In the genomic region with DNA sequence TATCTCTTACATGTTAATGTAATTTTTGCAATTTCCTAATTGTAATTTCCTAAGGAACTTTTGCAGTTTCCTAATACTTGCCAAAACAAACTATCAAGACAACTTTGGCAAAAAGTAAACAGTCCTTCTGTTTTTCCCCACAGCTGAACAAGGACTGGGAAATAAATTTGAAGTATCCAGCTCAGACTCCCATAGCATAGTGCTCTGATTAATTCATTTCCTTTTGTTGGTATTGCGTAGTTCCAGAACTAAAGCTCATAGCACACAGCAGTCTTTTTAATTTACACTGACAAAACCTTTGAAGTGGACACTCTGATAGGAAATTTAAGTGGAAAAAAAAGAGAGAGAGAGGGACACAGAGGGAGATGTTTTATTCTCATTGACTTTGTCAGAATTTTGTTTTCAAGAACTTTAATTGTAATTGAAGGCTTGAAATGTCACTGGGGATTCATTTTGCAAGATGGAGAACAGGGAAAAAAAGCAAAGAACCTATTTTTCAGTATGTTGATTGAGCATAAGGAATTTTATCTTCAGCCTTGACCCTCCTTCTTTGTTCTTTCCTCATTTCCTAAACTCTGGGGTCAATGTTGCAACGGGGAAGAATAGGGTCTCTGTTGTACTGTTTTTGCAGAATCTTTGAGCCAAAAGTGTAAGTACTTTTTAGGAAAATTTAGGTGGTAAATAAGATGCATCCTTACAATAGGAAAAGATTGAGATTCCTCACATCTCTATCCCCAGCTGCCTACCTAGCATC, we compare ENCODE assay signal across 17 cellular contexts.
DNase-seq lines count a peak whose midpoint lies in the region; ATAC-seq, FAIRE-seq and TF ChIP-seq lines count a peak whose summit lies in the region.
"Had no signal": no experiment of that assay in that cellular context is flagged by ENCODE, and none has a peak within 500 bp of the region (broad histone marks: within the 10 kb centered on the region; RNA-seq: fewer than 3 reads in every experiment).

No MANE protein-coding gene starts in this region.

- POLR2A ChIA-PET in HepG2 (lab: Yijun Ruan, JAX) = no interaction called here

- TF ChIP-seq EP300 in HepG2 (IDR thresholded peaks at IDR 0.05; ENCODE audit: low read depth in 2 of 2, low read length in 2 of 2) (peak in 1 of 2 experiments; percentile 80; a peak in 2 of 4 replicates), HepG2 (CRISPR knock-in tag; IDR thresholded peaks at IDR 0.05; ENCODE audit: borderline replicate concordance) (no peak)

- no peaks in the 10 kb centered on the region for H4K20me1 ChIP-seq in HepG2 (ENCODE audit: insufficient read depth, low read length)
- H4K20me1 ChIP-seq: BLaER1 had no signal

- H3K27ac ChIP-seq in HepG2 (ENCODE audit: extremely low read length, insufficient read depth, low read length) = peak overlapping the region; percentile 58
- H3K27ac ChIP-seq in right lobe of liver = no peak overlapping the region
- H3K27ac ChIP-seq in tibial artery = no peak overlapping the region
- H3K27ac ChIP-seq: BLaER1 had no signal

- H3K9me3 ChIP-seq in HepG2 (ENCODE audit: low read length) (no peaks in the 10 kb centered on the region), right lobe of liver (no peaks in the 10 kb centered on the region), tibial artery (peaks cover 0 to 2% (median 0%) of the 10 kb centered on the region in 3 donors)
- H3K9me3 ChIP-seq: BLaER1 had no signal

- no peak for TF ChIP-seq POLR2A in HepG2 (IDR thresholded peaks at IDR 0.05; ENCODE audit: insufficient read depth in 1 of 2, low read depth in 2 of 2, low read length in 2 of 2)
- TF ChIP-seq POLR2A in right lobe of liver (IDR thresholded peaks at IDR 0.05) = no peak

- CTCF ChIA-PET in HepG2 (lab: Yijun Ruan, JAX; ENCODE audit: low intra/inter-chr PET ratio, low total read pairs) = no interaction called here

- 44% methylated on average over 2 of the region's 2 CpGs for WGBS in HepG2 (ENCODE audit: low lambda C conversion rate)
- WGBS in right lobe of liver (ENCODE audit: insufficient coverage, low coverage, low lambda C conversion rate, missing lambda C conversion rate) = 57% methylated on average over 2 of the region's 2 CpGs

- H3K4me2 ChIP-seq in HepG2 (ENCODE audit: low read depth, low read length) = peak overlapping the region; percentile 26; the same call in 1 of the 2 replicates
- H3K4me2 ChIP-seq: BLaER1, GM23338 had no signal

- no peaks in the 10 kb centered on the region for H3K79me2 ChIP-seq in HepG2 (ENCODE audit: insufficient read depth, low read length)

- ATAC-seq in HepG2 (peak; percentile 69), right lobe of liver (no peak)
- ATAC-seq: GM23338, HCT116 had no signal

- in situ Hi-C loops in HepG2 (cut with HindIII; ENCODE audit: extremely low pct_ligation_motif_present, low pct_unique_long_range_greater_than_20kb) = loop anchor here (5.0 kb wide), 1 partner anchor 104 kb away; no protein-coding TSS in a partner anchor

- no peak for TF ChIP-seq RAD21 in HepG2 (CRISPR knock-in tag; IDR thresholded peaks at IDR 0.05)

- H3K4me3 ChIP-seq in HepG2 (replicated peaks in 1 of 3; ENCODE audit: insufficient read depth in 1 of 3, low read depth in 2 of 3, low read length in 3 of 3) = no peak overlapping the region
- no peak overlapping the region for H3K4me3 ChIP-seq in right lobe of liver
- H3K4me3 ChIP-seq in epithelial cell of esophagus (ENCODE audit: low read length) = no peak overlapping the region
- H3K4me3 ChIP-seq in tibial artery = no peak overlapping the region
- H3K4me3 ChIP-seq: BLaER1, GM23338 had no signal

- H2AFZ ChIP-seq in HepG2 (ENCODE audit: low read length) = no peak overlapping the region
- H2AFZ ChIP-seq: GM23338 had no signal

- BruUV-seq in HepG2 (replicated peaks; lab: Mats Ljungman, UMichigan) = no TSS peak

- TF ChIP-seq CTCF in HepG2 (CRISPR knock-in tag; IDR thresholded peaks at IDR 0.05) = no peak
- TF ChIP-seq CTCF in right lobe of liver (IDR thresholded peaks at IDR 0.05) = no peak
- no peak for TF ChIP-seq CTCF in epithelial cell of esophagus (IDR thresholded peaks at IDR 0.05; ENCODE audit: insufficient read depth, low read depth, low read length, missing control alignments)
- TF ChIP-seq CTCF in tibial artery (IDR thresholded peaks at IDR 0.05) = no peak

- DNase-seq in HepG2 (ENCODE audit: low spot score) (peak; percentile 75), right lobe of liver (no peak), NCI-H226 (peak; percentile 13), epithelial cell of esophagus (ENCODE audit: low read depth) (peak; percentile 2), inferior parietal cortex (ENCODE audit: extremely low spot score) (no peak), SKM-1 treated with dmso at 0.1 percent for 144 hours (lab: John Stamatoyannopoulos, UW; ENCODE audit: unreplicated experiment) (no peak), tibial artery (no peak)
- DNase-seq: CD4-positive, alpha-beta memory T cell; H7; HFFc6; KG1 had no signal

- intact Hi-C loops in HepG2 (cut with micrococcal nuclease; ENCODE audit: unreplicated experiment) = loop anchor here (1.0 kb wide), 1 partner anchor 105 kb away; no protein-coding TSS in a partner anchor
- intact Hi-C loops in right lobe of liver (cut with DNase I) = no loop called here
- intact Hi-C loops in tibial artery (cut with DNase I; ENCODE audit: low total_unique reads) = no loop called here

- peak; percentile 39 for FAIRE-seq in HepG2 (lab: Jason Lieb, UNC)
- FAIRE-seq: A204.1, G401.6, GM12891 had no signal

- no peak overlapping the region for H3K9ac ChIP-seq in HepG2 (ENCODE audit: insufficient read depth, low read depth, low read length)
- H3K9ac ChIP-seq: BLaER1 had no signal

- H3K4me1 ChIP-seq in HepG2 (ENCODE audit: insufficient read depth, low read length) = peaks cover 25% of the 10 kb centered on the region
- H3K4me1 ChIP-seq in right lobe of liver = no peaks in the 10 kb centered on the region
- no peaks in the 10 kb centered on the region for H3K4me1 ChIP-seq in tibial artery
- H3K4me1 ChIP-seq: BLaER1 had no signal

- H3K27me3 ChIP-seq in HepG2 (ENCODE audit: control insufficient read depth in 1 of 2, insufficient read depth in 2 of 2, low read length in 2 of 2) (no peaks in the 10 kb centered on the region), right lobe of liver (no peaks in the 10 kb centered on the region), tibial artery (no peaks in the 10 kb centered on the region)
- H3K27me3 ChIP-seq: BLaER1 had no signal

- peaks cover 0 to 2% of the 10 kb centered on the region in 2 experiments; a peak in 1 of 5 replicates for H3K36me3 ChIP-seq in HepG2 (replicated peaks in 1 of 2; ENCODE audit: control insufficient read depth in 1 of 2, insufficient read depth in 2 of 2, low read length in 2 of 2)
- H3K36me3 ChIP-seq in right lobe of liver = no peaks in the 10 kb centered on the region
- H3K36me3 ChIP-seq in tibial artery = no peaks in the 10 kb centered on the region
- H3K36me3 ChIP-seq: BLaER1 had no signal

TF ChIP-seq in HepG2, 621 proteins besides CTCF, POLR2A, EP300 and RAD21 (continues in another document):
- TF ChIP-seq NR2C2 (CRISPR knock-in tag; IDR thresholded peaks at IDR 0.05; ENCODE audit: borderline replicate concordance) (peak; percentile 18; the same call in 1 of the 2 replicates), ZNF501 (CRISPR knock-in tag; IDR thresholded peaks at IDR 0.05) (no peak), ZNF513 (CRISPR knock-in tag; conservative IDR thresholded peaks at IDR 0.05) (no peak), RARA (CRISPR knock-in tag; IDR thresholded peaks at IDR 0.05) (peak; percentile 49), ZFY (CRISPR knock-in tag; IDR thresholded peaks at IDR 0.05) (no peak), TBX3 (IDR thresholded peaks at IDR 0.05; ENCODE audit: borderline replicate concordance) (no peak), TCF7 (IDR thresholded peaks at IDR 0.05; ENCODE audit: low read depth) (peak; percentile 70), SRSF1 (optimal IDR thresholded peaks at IDR 0.05; ENCODE audit: low read depth, low read length) (no peak), UBTF (CRISPR knock-in tag; IDR thresholded peaks at IDR 0.05) (no peak), DDIT3 (CRISPR knock-in tag; IDR thresholded peaks at IDR 0.05) (no peak), YEATS2 (CRISPR knock-in tag; IDR thresholded peaks at IDR 0.05; ENCODE audit: borderline replicate concordance) (no peak)

Comparison
In these comparisons a context has a peak if more than half of its experiments do, and no peak if none do; other contexts are left out.
1. DNase-seq: peak in HepG2 (single experiment), NCI-H226 (single experiment) and epithelial cell of esophagus (single experiment); none in right lobe of liver (0 of 3), inferior parietal cortex (single experiment), SKM-1 treated with dmso at 0.1 percent for 144 hours (single experiment) and tibial artery (0 of 2).